Comparison of ENCODE assay signal across 12 cellular contexts in the genomic region with DNA sequence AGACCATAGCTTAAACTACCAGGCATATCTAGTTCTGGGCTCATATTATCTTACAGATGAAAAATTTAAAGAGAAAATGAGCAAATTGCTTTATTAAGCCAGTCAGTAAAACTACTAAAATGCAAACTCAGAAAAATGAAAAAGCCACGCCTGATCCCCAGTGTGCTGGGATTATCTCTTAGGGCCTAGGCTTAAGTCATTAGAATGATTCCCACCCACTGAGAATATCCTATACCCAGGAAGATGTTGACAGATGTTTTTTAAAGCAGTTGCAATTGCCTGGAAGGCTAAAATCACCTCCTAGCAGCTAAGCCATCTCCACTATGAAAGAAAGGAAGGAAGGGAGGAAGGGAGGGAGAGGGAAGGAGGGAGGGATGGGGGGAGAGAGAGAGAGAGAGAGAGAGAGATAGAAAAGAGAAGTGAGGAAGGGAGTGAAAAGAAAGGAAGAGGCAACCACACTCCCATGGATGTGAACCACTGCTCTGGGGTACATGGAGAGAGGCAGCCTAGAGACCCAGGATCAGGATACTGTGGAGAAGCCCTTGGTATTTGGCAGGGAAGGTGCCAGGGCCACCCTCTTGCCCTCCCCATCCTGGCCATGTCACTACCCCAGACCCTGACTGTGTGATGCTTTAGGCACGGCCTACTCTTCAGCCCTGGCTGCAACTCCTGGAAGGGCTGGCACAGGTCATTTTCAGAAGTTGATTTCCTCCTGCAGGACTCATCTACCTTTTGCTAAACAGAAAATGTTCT. TPM values are rescaled to one million over a fixed set of nuclear protein-coding genes. Genes with fewer than 3 reads are reported as not detected.
DNase-seq lines count a peak whose midpoint lies in the region; ATAC-seq and TF ChIP-seq lines count a peak whose summit lies in the region.
"Had no signal": no experiment of that assay in that cellular context is flagged by ENCODE, and none has a peak within 500 bp of the region (broad histone marks: within the 10 kb centered on the region; RNA-seq: fewer than 3 reads in every experiment).

No MANE protein-coding gene starts in this region.

- no peak overlapping the region for H2AFZ ChIP-seq in mammary epithelial cell (ENCODE audit: low read depth, low read length)

- H3K27ac ChIP-seq in KOPT-K1 (ENCODE audit: low read depth, low read length, poor library complexity, severe bottlenecking) = peak overlapping the region; percentile 78
- peak overlapping the region; percentile 51 for H3K27ac ChIP-seq in mammary epithelial cell (ENCODE audit: insufficient read depth, low read depth, low read length)
- H3K27ac ChIP-seq in lung (ENCODE audit: low read depth in 1 of 2, low read length in 1 of 2) = peak overlapping the region; percentile 24 to 75
- H3K27ac ChIP-seq in thoracic aorta = peak overlapping the region; percentile 91 to 97

- no TSS peak for BruUV-seq in mammary epithelial cell (replicated peaks; lab: Mats Ljungman, UMichigan)

- H3K4me2 ChIP-seq in mammary epithelial cell (ENCODE audit: insufficient read depth, low read depth, low read length) = no peak overlapping the region

- ATAC-seq in lung (ENCODE audit: insufficient read depth, low FRiP score) = no peak
- no peak for ATAC-seq in thoracic aorta (ENCODE audit: insufficient number of reproducible peaks, low FRiP score, low read depth)
- ATAC-seq in GM21717 (IDR thresholded peaks at IDR 0.05; ENCODE audit: unreplicated experiment) = no peak
- ATAC-seq: activated CD4-positive, alpha-beta T cell treated with anti-CD3 and anti-CD28 coated beads for 36 hours had no signal

- no peaks in the 10 kb centered on the region for H3K9me3 Mint-ChIP-seq in activated T-helper 1 cell treated with anti-CD3 and anti-CD28 coated beads, Interleukin-12 subunit alpha, Interleukin-12 subunit beta, Interleukin-2, Interleukin-4 antibody, amounts not matched to agents 30 ng/mL and 10 ng/mL and 1 ng/mL, durations not matched to agents 14 hours and 24 hours and 36 hours

- H3K27me3 ChIP-seq in mammary epithelial cell (ENCODE audit: insufficient read depth, low read length) (no peaks in the 10 kb centered on the region), lung (ENCODE audit: control insufficient read depth, insufficient read depth) (no peaks in the 10 kb centered on the region), thoracic aorta (replicated peaks; ENCODE audit: insufficient read depth) (no peaks in the 10 kb centered on the region)
- H3K27me3 ChIP-seq: MG63 had no signal

- H3K36me3 ChIP-seq in KOPT-K1 (ENCODE audit: insufficient read depth, low read length) = peaks cover 8% of the 10 kb centered on the region; the same call in 1 of the 2 replicates
- no peaks in the 10 kb centered on the region for H3K36me3 ChIP-seq in mammary epithelial cell (ENCODE audit: insufficient read depth, low read length)
- peaks cover 12 to 22% of the 10 kb centered on the region in 2 donors for H3K36me3 ChIP-seq in lung (ENCODE audit: control insufficient read depth in 2 of 2, insufficient read depth in 2 of 2, low read length in 2 of 2)
- H3K36me3 ChIP-seq in thoracic aorta = peaks cover 3% of the 10 kb centered on the region

- peaks cover 77% of the 10 kb centered on the region for H3K36me3 Mint-ChIP-seq in activated T-helper 1 cell treated with anti-CD3 and anti-CD28 coated beads, Interleukin-12 subunit alpha, Interleukin-12 subunit beta, Interleukin-2, Interleukin-4 antibody, amounts not matched to agents 30 ng/mL and 10 ng/mL and 1 ng/mL, durations not matched to agents 14 hours and 24 hours and 36 hours (ENCODE audit: low read depth)

- H3K4me3 Mint-ChIP-seq in activated T-helper 1 cell treated with anti-CD3 and anti-CD28 coated beads, Interleukin-12 subunit alpha, Interleukin-12 subunit beta, Interleukin-2, Interleukin-4 antibody, amounts not matched to agents 30 ng/mL and 10 ng/mL and 1 ng/mL, durations not matched to agents 14 hours and 24 hours and 36 hours = no peak overlapping the region
- H3K4me3 Mint-ChIP-seq: activated CD4-positive, alpha-beta T cell treated with anti-CD3 and anti-CD28 coated beads for 36 hours had no signal

- TF ChIP-seq CTCF in mammary epithelial cell (conservative IDR thresholded peaks at IDR 0.05 in 1 of 2, IDR thresholded peaks at IDR 0.05 in 1 of 2; ENCODE audit: extremely low read depth in 1 of 2, insufficient read depth in 1 of 2, low read depth in 1 of 2, low read length in 2 of 2) = no peak
- TF ChIP-seq CTCF in lung (IDR thresholded peaks at IDR 0.05; ENCODE audit: control extremely low read depth, extremely low read depth) = no peak
- TF ChIP-seq CTCF in thoracic aorta (IDR thresholded peaks at IDR 0.05) = no peak

- H3K9me3 ChIP-seq in KOPT-K1 (ENCODE audit: insufficient read depth, low read length, poor library complexity, severe bottlenecking) = no peaks in the 10 kb centered on the region
- H3K9me3 ChIP-seq in mammary epithelial cell (replicated peaks; ENCODE audit: insufficient read depth, low read length) = no peaks in the 10 kb centered on the region
- no peaks in the 10 kb centered on the region for H3K9me3 ChIP-seq in lung (ENCODE audit: control insufficient read depth in 2 of 2, insufficient read depth in 1 of 2, low read length in 1 of 2)
- H3K9me3 ChIP-seq in thoracic aorta = no peaks in the 10 kb centered on the region
- H3K9me3 ChIP-seq: MG63 had no signal

- 63% methylated on average over 2 of the region's 2 CpGs for WGBS in mammary epithelial cell (ENCODE audit: low coverage, missing lambda C conversion rate)
- 63 to 90% methylated on average over 2 of the region's 2 CpGs for WGBS in lung, 2 donors

- H3K4me3 ChIP-seq in mammary epithelial cell (replicated peaks in 1 of 3; ENCODE audit: insufficient read depth in 1 of 3, low read depth in 2 of 3, low read length in 3 of 3) = no peak overlapping the region
- H3K4me3 ChIP-seq in lung = no peak overlapping the region
- peak overlapping the region; percentile 47 for H3K4me3 ChIP-seq in thoracic aorta
- H3K4me3 ChIP-seq: MG63 had no signal

- intact Hi-C loops in mammary epithelial cell (cut with micrococcal nuclease) = no loop called here
- intact Hi-C loops in activated T-helper 1 cell treated with anti-CD3 and anti-CD28 coated beads, Interleukin-12 subunit alpha, Interleukin-12 subunit beta, Interleukin-2, Interleukin-4 antibody, amounts not matched to agents 30 ng/mL and 10 ng/mL and 1 ng/mL, durations not matched to agents 14 hours and 24 hours and 36 hours (cut with micrococcal nuclease) = no loop called here

- H3K27me3 Mint-ChIP-seq in activated T-helper 1 cell treated with anti-CD3 and anti-CD28 coated beads, Interleukin-12 subunit alpha, Interleukin-12 subunit beta, Interleukin-2, Interleukin-4 antibody, amounts not matched to agents 30 ng/mL and 10 ng/mL and 1 ng/mL, durations not matched to agents 14 hours and 24 hours and 36 hours (ENCODE audit: insufficient read depth) = no peaks in the 10 kb centered on the region
- H3K27me3 Mint-ChIP-seq: activated CD4-positive, alpha-beta T cell treated with anti-CD3 and anti-CD28 coated beads for 36 hours had no signal

- CTCF ChIA-PET in mammary epithelial cell (lab: Charles Lee; ENCODE audit: low non-redundant PET) = no interaction called here

- no peaks in the 10 kb centered on the region for H4K20me1 ChIP-seq in mammary epithelial cell (ENCODE audit: insufficient read depth, low read length)

- in situ Hi-C loops in mammary epithelial cell (cut with MboI; ENCODE audit: low sequenced_read_pairs in 2 of 2) = no loop called here

- H3K9ac ChIP-seq in mammary epithelial cell (ENCODE audit: insufficient read depth, low read length) = no peak overlapping the region

- H3K4me1 ChIP-seq in mammary epithelial cell (ENCODE audit: insufficient read depth, low read length) (peaks cover 43% of the 10 kb centered on the region), lung (ENCODE audit: control insufficient read depth in 2 of 2, insufficient read depth in 2 of 2, low read length in 2 of 2) (peaks cover 28 to 35% of the 10 kb centered on the region in 2 donors), thoracic aorta (ENCODE audit: control insufficient read depth in 1 of 2, low read depth in 2 of 2) (peaks cover 80 to 98% of the 10 kb centered on the region in 2 donors)

- no peaks in the 10 kb centered on the region for H3K79me2 ChIP-seq in mammary epithelial cell (ENCODE audit: insufficient read depth, low read length)

- no peak overlapping the region for H3K27ac Mint-ChIP-seq in activated T-helper 1 cell treated with anti-CD3 and anti-CD28 coated beads, Interleukin-12 subunit alpha, Interleukin-12 subunit beta, Interleukin-2, Interleukin-4 antibody, amounts not matched to agents 30 ng/mL and 10 ng/mL and 1 ng/mL, durations not matched to agents 14 hours and 24 hours and 36 hours
- H3K27ac Mint-ChIP-seq: activated CD4-positive, alpha-beta T cell treated with anti-CD3 and anti-CD28 coated beads for 36 hours had no signal

- H3K4me1 Mint-ChIP-seq in activated T-helper 1 cell treated with anti-CD3 and anti-CD28 coated beads, Interleukin-12 subunit alpha, Interleukin-12 subunit beta, Interleukin-2, Interleukin-4 antibody, amounts not matched to agents 30 ng/mL and 10 ng/mL and 1 ng/mL, durations not matched to agents 14 hours and 24 hours and 36 hours (ENCODE audit: low read depth) = peaks cover 71% of the 10 kb centered on the region

- DNase-seq in mammary epithelial cell (no peak), lung (ENCODE audit: low spot score) (no peak), thoracic aorta (ENCODE audit: low spot score) (no peak), AG08396 (ENCODE audit: low spot score) (no peak)
- DNase-seq in activated T-helper 1 cell treated with anti-CD3 and anti-CD28 coated beads, Interleukin-12 subunit alpha, Interleukin-12 subunit beta, Interleukin-2, Interleukin-4 antibody, amounts not matched to agents 30 ng/mL and 10 ng/mL and 1 ng/mL, durations not matched to agents 14 hours and 24 hours and 36 hours (ENCODE audit: low spot score) = no peak
- DNase-seq: activated CD4-positive, alpha-beta T cell treated with anti-CD3 and anti-CD28 coated beads for 36 hours; activated naive CD4-positive, alpha-beta T cell; DMS53; MG63; small intestine had no signal

- dilution Hi-C loops in mammary epithelial cell (cut with HindIII; ENCODE audit: low sequenced_read_pairs) = no loop called here

RNA-seq across cellular contexts. Expression of a gene that starts 21.9 kb away (rescaled TPM):
- total RNA-seq in mammary epithelial cell (10 to 100 TPM in 1 of 2 donors, 1 to 10 TPM in 1; 7.8 to 69.7 TPM), lung (100 to 1,000 TPM; 149 to 158 TPM), thoracic aorta (100 to 1,000 TPM; 122 to 181 TPM)
- polyA plus RNA-seq in mammary epithelial cell (4.8 TPM), lung (100 to 1,000 TPM in 1 of 2 donors, 10 to 100 TPM in 1; 28.2 to 101 TPM)
- polyA minus RNA-seq in mammary epithelial cell = 3.5 TPM
- 53.2 and 62.1 TPM in 2 replicates for total RNA-seq in activated T-helper 1 cell treated with anti-CD3 and anti-CD28 coated beads, Interleukin-12 subunit alpha, Interleukin-12 subunit beta, Interleukin-2, Interleukin-4 antibody, amounts not matched to agents 30 ng/mL and 10 ng/mL and 1 ng/mL, durations not matched to agents 14 hours and 24 hours and 36 hours
